24 cellular contexts compared by ENCODE assay signal in the genomic region with DNA sequence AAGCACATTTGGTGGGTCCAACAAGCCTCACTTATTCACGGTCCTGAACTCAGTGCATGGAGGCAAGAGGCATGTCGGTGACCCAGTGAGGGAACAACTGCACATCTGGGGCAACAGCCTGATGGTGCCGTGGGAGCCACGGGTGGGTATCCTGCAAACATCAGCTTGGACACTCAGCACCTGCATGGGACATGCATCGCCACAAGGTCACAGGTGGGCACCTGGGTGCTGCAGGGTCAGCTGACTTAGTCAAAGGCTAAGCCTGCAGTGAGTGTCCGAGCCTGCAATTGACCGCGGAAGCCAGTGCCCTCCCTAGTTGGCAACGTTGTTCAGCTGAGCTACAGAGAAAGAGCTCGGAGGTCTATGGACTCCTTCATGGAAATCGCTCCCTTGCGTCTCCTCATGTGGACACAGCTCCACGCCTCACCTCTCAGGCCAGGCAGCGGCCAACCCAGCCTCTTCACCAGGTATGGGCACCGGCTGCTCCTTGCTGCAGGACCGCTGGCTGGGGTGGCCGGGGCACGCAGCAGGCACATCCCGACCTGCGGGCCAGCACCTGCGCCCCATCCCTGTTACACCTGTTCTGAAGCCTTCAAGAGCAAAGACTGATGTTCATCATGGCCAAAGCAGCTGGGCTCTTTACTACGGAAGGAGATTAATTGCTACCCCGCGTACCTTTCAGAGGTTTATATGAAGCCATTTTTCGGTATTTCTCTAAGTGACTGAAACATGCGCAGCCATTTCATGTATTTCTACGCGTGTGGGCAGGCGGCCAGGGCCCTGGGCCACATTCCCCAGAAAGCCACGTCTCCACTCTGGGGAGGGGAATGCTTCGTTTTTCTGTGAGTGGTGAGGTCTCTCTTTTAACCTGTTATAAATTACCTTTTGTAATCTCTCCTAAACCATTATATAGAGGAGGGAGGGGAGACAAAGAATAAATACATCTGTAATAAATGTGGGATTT.
"Had no signal": no experiment of that assay in that cellular context is flagged by ENCODE, and none has a peak within 500 bp of the region (broad histone marks: within the 10 kb centered on the region; RNA-seq: fewer than 3 reads in every experiment).

No MANE protein-coding gene starts in this region.

- H3K4me1 ChIP-seq: esophagus squamous epithelium, pancreas, testis, tibial artery had no signal

- H3K4me3 Mint-ChIP-seq: mesothelial cell of epicardium; naive B cell; natural killer cell treated with Interleukin-12 subunit alpha and Interleukin-12 subunit beta and Interleukin-15 and Interleukin-18, amount 100 ng/mL, for 72 hours; neural crest cell; stimulated activated memory B cell treated with anti-CD40 and anti-IgM and Interleukin-4, amounts not matched to agents 10 μg/mL and 1 μg/mL and 100 μg/mL, for 72 hours; type B pancreatic cell had no signal

- ATAC-seq: left ventricle myocardium superior; mucosa of descending colon; natural killer cell treated with Interleukin-12 subunit alpha and Interleukin-12 subunit beta and Interleukin-15 and Interleukin-18, amount 100 ng/mL, for 72 hours; pancreas; sciatic nerve; stimulated activated memory B cell treated with anti-CD40 and anti-IgM and Interleukin-4, amounts not matched to agents 10 μg/mL and 1 μg/mL and 100 μg/mL, for 72 hours; stimulated activated naive CD8-positive, alpha-beta T cell treated with anti-CD3 and anti-CD28 coated beads, Interleukin-15, Interleukin-2, amounts not matched to agents 100 U/mL and 50 U/mL, for 24 hours had no signal

- H3K27me3 ChIP-seq: pancreas, testis had no signal

- H3K27me3 Mint-ChIP-seq: stimulated activated memory B cell treated with anti-CD40 and anti-IgM and Interleukin-4, amounts not matched to agents 10 μg/mL and 1 μg/mL and 100 μg/mL, for 72 hours had no signal

- H3K4me3 ChIP-seq: coronary artery, esophagus squamous epithelium, mucosa of descending colon, pancreas, testis, tibial artery had no signal

- H3K27ac ChIP-seq: coronary artery, esophagus squamous epithelium, pancreas, testis, tibial artery had no signal

- H3K36me3 ChIP-seq: esophagus squamous epithelium, pancreas, tibial artery had no signal

- H3K9me3 Mint-ChIP-seq: mesothelial cell of epicardium; natural killer cell treated with Interleukin-12 subunit alpha and Interleukin-12 subunit beta and Interleukin-15 and Interleukin-18, amount 100 ng/mL, for 72 hours; neural crest cell; type B pancreatic cell had no signal

- H3K36me3 Mint-ChIP-seq: mesothelial cell of epicardium; naive B cell; natural killer cell treated with Interleukin-12 subunit alpha and Interleukin-12 subunit beta and Interleukin-15 and Interleukin-18, amount 100 ng/mL, for 72 hours; stimulated activated memory B cell treated with anti-CD40 and anti-IgM and Interleukin-4, amounts not matched to agents 10 μg/mL and 1 μg/mL and 100 μg/mL, for 72 hours; type B pancreatic cell had no signal

- H3K27ac Mint-ChIP-seq: mesothelial cell of epicardium; naive B cell; natural killer cell treated with Interleukin-12 subunit alpha and Interleukin-12 subunit beta and Interleukin-15 and Interleukin-18, amount 100 ng/mL, for 72 hours; progenitor cell of endocrine pancreas; stimulated activated memory B cell treated with anti-CD40 and anti-IgM and Interleukin-4, amounts not matched to agents 10 μg/mL and 1 μg/mL and 100 μg/mL, for 72 hours; type B pancreatic cell had no signal

- H3K9me3 ChIP-seq: esophagus squamous epithelium, mucosa of descending colon, pancreas, testis had no signal

- H3K4me1 Mint-ChIP-seq: mesothelial cell of epicardium; naive B cell; stimulated activated memory B cell treated with anti-CD40 and anti-IgM and Interleukin-4, amounts not matched to agents 10 μg/mL and 1 μg/mL and 100 μg/mL, for 72 hours had no signal

- DNase-seq: dermis blood vessel endothelial cell; effector memory CD4-positive, alpha-beta T cell; erythroblast; esophagus squamous epithelium; foreskin melanocyte; left ventricle myocardium superior; mesenchymal stem cell; mucosa of descending colon; naive B cell; nucleus accumbens; stimulated activated CD4-positive, alpha-beta T cell treated with anti-CD3 and anti-CD28 coated beads, Interleukin-4, amount 100 ng/mL, for 4 hours; stimulated activated naive CD8-positive, alpha-beta T cell treated with anti-CD3 and anti-CD28 coated beads, Interleukin-15, Interleukin-2, amounts not matched to agents 100 U/mL and 50 U/mL, for 24 hours; substantia nigra; testis had no signal
